7 cellular contexts compared by ENCODE assay signal in genomic region chr9:2391514-2392132, GRCh38.
DNase-seq lines count a peak whose midpoint lies in the region; ATAC-seq, FAIRE-seq and TF ChIP-seq lines count a peak whose summit lies in the region.
"Not testable (repeated sequence)": the region's sequence is repeated elsewhere in the genome, so short reads cannot be mapped to it uniquely, and the experiment has no call there.

No MANE protein-coding gene starts in this region.

- not testable (repeated sequence) for H3K23ac ChIP-seq in H1 (ENCODE audit: insufficient read length)

- not testable (repeated sequence) for TF ChIP-seq EP300 in A549 (IDR thresholded peaks at IDR 0.05); H1 (IDR thresholded peaks at IDR 0.05; ENCODE audit: borderline replicate concordance in 1 of 2, low read depth in 2 of 2, low read length in 2 of 2)

- not testable (repeated sequence) for H3K4me2 ChIP-seq in A549; H1 (ENCODE audit: insufficient read depth in 1 of 2, low read depth in 2 of 2, low read length in 2 of 2)

- H3K18ac ChIP-seq in H1 (ENCODE audit: extremely low read depth, low read length), result not testable (repeated sequence)

- H4K8ac ChIP-seq in H1 (ENCODE audit: extremely low read depth, insufficient read depth, low read length), result not testable (repeated sequence)

- CTCF ChIA-PET in A549 (lab: Yijun Ruan, JAX), result not testable (repeated sequence)
- CTCF ChIA-PET in H1 (lab: Charles Lee; ENCODE audit: partially characterized antibody), result interaction anchor here (0.6 kb wide), 1 partner anchor 241 kb away, joined by 3 read pairs; no protein-coding TSS in a partner anchor

- H2BK5ac ChIP-seq in H1 (ENCODE audit: low read depth, low read length), result not testable (repeated sequence)

- not testable (repeated sequence) for H4K5ac ChIP-seq in H1 (ENCODE audit: insufficient read length, low read depth, low read length)

- not testable (repeated sequence) for H2AK5ac ChIP-seq in H1 (ENCODE audit: low read depth, low read length)

- not testable (repeated sequence) for H3K9ac ChIP-seq in H1 (replicated peaks in 1 of 4; ENCODE audit: extremely low read depth in 1 of 4, low read depth in 3 of 4, low read length in 3 of 4)

- not testable (repeated sequence) for H3K4me1 ChIP-seq in A549; H1 (replicated peaks in 1 of 4; ENCODE audit: control insufficient read depth in 3 of 4, insufficient read depth in 4 of 4, low read length in 3 of 4); pancreas

- DNase-seq in A549 (ENCODE audit: low read depth in 1 of 2, low spot score in 1 of 2); GM19239 (ENCODE audit: insufficient read length, low spot score); H1 (ENCODE audit: low read depth in 1 of 2, low spot score in 2 of 2); frontal cortex (ENCODE audit: low spot score in 2 of 2); pancreas: not testable (repeated sequence)
- DNase-seq in kidney tubule cell (ENCODE audit: low spot score), result peak; percentile 9

- not testable (repeated sequence) for H2AFZ ChIP-seq in H1 (ENCODE audit: low read length)

- H3K4me3 ChIP-seq in A549; H1 (ENCODE audit: extremely low read depth in 1 of 4, insufficient read depth in 2 of 4, low read depth in 3 of 4, low read length in 4 of 4); pancreas: not testable (repeated sequence)

- H3K14ac ChIP-seq in H1 (ENCODE audit: insufficient read length), result not testable (repeated sequence)

- POLR2A ChIA-PET in A549 (lab: Yijun Ruan, JAX); H1 (lab: Charles Lee; ENCODE audit: partially characterized antibody): not testable (repeated sequence)

- not testable (repeated sequence) for H3K79me1 ChIP-seq in H1 (ENCODE audit: low read depth, low read length)

- not testable (repeated sequence) for H3K56ac ChIP-seq in H1 (replicated peaks; ENCODE audit: insufficient read length, low read depth, low read length)

- not testable (repeated sequence) for H2BK12ac ChIP-seq in H1 (ENCODE audit: low read depth, low read length)

- not testable (repeated sequence) for H4K91ac ChIP-seq in H1 (replicated peaks; ENCODE audit: insufficient read length, low read length)

- not testable (repeated sequence) for H4K20me1 ChIP-seq in H1 (replicated peaks in 1 of 2; ENCODE audit: control insufficient read depth in 1 of 2, insufficient read depth in 2 of 2, low read length in 2 of 2)

- ATAC-seq in A549, SK-N-SH treated with all-trans-retinoic acid at 6 μM for 48 hours, pancreas: not testable (repeated sequence)

- H3K9me3 ChIP-seq in A549; H1 (ENCODE audit: insufficient read depth in 2 of 2, low read depth in 1 of 2, low read length in 1 of 2); pancreas: not testable (repeated sequence)

- not testable (repeated sequence) for H2BK15ac ChIP-seq in H1 (ENCODE audit: low read length)

- H2BK20ac ChIP-seq in H1 (ENCODE audit: low read length), result not testable (repeated sequence)

- not testable (repeated sequence) for TF ChIP-seq RAD21 in A549 (conservative IDR thresholded peaks at IDR 0.05 in 1 of 2, IDR thresholded peaks at IDR 0.05 in 1 of 2); H1 (IDR thresholded peaks at IDR 0.05 in 1 of 2, conservative IDR thresholded peaks at IDR 0.05 in 1 of 2; ENCODE audit: low read depth in 2 of 2, low read length in 2 of 2)

- H3K36me3 ChIP-seq in H1 (ENCODE audit: control insufficient read depth in 2 of 4, insufficient read depth in 4 of 4, low read length in 3 of 4); pancreas: not testable (repeated sequence)

- H3K27ac ChIP-seq in A549; H1 (ENCODE audit: low read depth, low read length); pancreas: not testable (repeated sequence)

- not testable (repeated sequence) for H3K4ac ChIP-seq in H1 (replicated peaks; ENCODE audit: insufficient read length, low read depth, low read length)

- not testable (repeated sequence) for TF ChIP-seq POLR2A in A549 (IDR thresholded peaks at IDR 0.05; ENCODE audit: low read length); H1 (IDR thresholded peaks at IDR 0.05; ENCODE audit: control extremely low read depth in 1 of 2, low read depth in 2 of 2, low read length in 2 of 2)

- FAIRE-seq in A549 (lab: Jason Lieb, UNC) (peak; percentile 65), GM19239 (lab: Jason Lieb, UNC) (peak; percentile 14), H1 (lab: Jason Lieb, UNC) (peak; percentile 69), frontal cortex (lab: Jason Lieb, UNC) (peak; percentile 79), pancreas (lab: Jason Lieb, UNC) (peak; percentile 59)

- not testable (repeated sequence) for H3K79me2 ChIP-seq in H1 (ENCODE audit: control insufficient read depth in 1 of 2, insufficient read depth in 2 of 2, low read length in 2 of 2)

- not testable (repeated sequence) for H3K23me2 ChIP-seq in H1 (ENCODE audit: low read depth, low read length)

- intact Hi-C loops in pancreas (cut with DNase I), result not testable (repeated sequence)

- TF ChIP-seq CTCF in A549 (IDR thresholded peaks at IDR 0.05); H1 (IDR thresholded peaks at IDR 0.05; ENCODE audit: control extremely low read depth in 1 of 3, insufficient read depth in 1 of 3, low read depth in 1 of 3, low read length in 3 of 3); pancreas (IDR thresholded peaks at IDR 0.05): not testable (repeated sequence)

- H3K27me3 ChIP-seq in H1 (replicated peaks in 1 of 4; ENCODE audit: control insufficient read depth in 3 of 4, extremely low read depth in 1 of 4, insufficient read depth in 3 of 4, low read length in 3 of 4); pancreas: not testable (repeated sequence)

- H2BK120ac ChIP-seq in H1 (replicated peaks; ENCODE audit: low read depth, low read length), result not testable (repeated sequence)

TF ChIP-seq in SK-N-SH treated with all-trans-retinoic acid at 6 μM for 48 hours, 23 proteins besides CTCF, POLR2A, EP300 and RAD21 (continues in another document):
- TF ChIP-seq ISL1 (CRISPR knock-in tag; IDR thresholded peaks at IDR 0.05), result peak; percentile 74
- TF ChIP-seq, protein P1, sequence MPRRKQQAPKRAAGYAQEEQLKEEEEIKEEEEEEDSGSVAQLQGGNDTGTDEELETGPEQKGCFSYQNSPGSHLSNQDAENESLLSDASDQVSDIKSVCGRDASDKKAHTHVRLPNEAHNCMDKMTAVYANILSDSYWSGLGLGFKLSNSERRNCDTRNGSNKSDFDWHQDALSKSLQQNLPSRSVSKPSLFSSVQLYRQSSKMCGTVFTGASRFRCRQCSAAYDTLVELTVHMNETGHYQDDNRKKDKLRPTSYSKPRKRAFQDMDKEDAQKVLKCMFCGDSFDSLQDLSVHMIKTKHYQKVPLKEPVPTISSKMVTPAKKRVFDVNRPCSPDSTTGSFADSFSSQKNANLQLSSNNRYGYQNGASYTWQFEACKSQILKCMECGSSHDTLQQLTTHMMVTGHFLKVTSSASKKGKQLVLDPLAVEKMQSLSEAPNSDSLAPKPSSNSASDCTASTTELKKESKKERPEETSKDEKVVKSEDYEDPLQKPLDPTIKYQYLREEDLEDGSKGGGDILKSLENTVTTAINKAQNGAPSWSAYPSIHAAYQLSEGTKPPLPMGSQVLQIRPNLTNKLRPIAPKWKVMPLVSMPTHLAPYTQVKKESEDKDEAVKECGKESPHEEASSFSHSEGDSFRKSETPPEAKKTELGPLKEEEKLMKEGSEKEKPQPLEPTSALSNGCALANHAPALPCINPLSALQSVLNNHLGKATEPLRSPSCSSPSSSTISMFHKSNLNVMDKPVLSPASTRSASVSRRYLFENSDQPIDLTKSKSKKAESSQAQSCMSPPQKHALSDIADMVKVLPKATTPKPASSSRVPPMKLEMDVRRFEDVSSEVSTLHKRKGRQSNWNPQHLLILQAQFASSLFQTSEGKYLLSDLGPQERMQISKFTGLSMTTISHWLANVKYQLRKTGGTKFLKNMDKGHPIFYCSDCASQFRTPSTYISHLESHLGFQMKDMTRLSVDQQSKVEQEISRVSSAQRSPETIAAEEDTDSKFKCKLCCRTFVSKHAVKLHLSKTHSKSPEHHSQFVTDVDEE (CRISPR knock-in tag; IDR thresholded peaks at IDR 0.05), result peak; percentile 89
